Comparison of ENCODE assay signal across 8 cellular contexts in the genomic region with DNA sequence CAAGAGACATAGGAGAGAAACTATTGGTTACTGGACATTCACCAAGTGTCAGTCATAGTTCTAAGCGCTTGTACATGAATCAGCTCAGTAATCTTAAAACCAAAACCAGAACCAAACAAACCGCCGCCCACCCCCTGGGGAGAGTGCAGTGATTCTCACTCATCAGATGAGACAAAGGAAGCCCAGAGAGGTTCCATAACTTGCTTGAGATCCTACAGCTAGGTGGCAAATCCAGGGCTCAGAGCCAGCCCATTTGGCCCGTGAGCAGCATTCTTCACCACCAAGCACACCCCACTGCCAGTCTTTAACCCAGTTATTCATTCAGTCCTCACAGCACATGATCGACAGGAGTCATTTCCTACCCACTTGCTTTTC. TPM values are rescaled to one million over a fixed set of nuclear protein-coding genes. Genes with fewer than 3 reads are reported as not detected.
DNase-seq lines count a peak whose midpoint lies in the region; ATAC-seq and TF ChIP-seq lines count a peak whose summit lies in the region.

No MANE protein-coding gene starts in this region.

- peaks cover under 1% of the 10 kb centered on the region for H3K4me1 Mint-ChIP-seq in progenitor cell of endocrine pancreas (ENCODE audit: low read depth)

- DNase-seq in NCI-H1105 treated with DMSO at 0.1 percent for 48 hours (lab: John Stamatoyannopoulos, UW) = peak; percentile 42
- DNase-seq in NCI-H1105 (lab: John Stamatoyannopoulos, UW) = no peak
- DNase-seq in NCI-H2196 (lab: John Stamatoyannopoulos, UW; ENCODE audit: unreplicated experiment) = peak; percentile 67
- peak; percentile 79 for DNase-seq in activated T-cell treated with anti-CD3 and anti-CD28 coated beads for 48 hours (ENCODE audit: low read depth)
- peak; percentile 30 for DNase-seq in fibroblast of pulmonary artery (ENCODE audit: low read depth)
- DNase-seq in progenitor cell of endocrine pancreas (ENCODE audit: low spot score, unreplicated experiment) = no peak
- peak; percentile 66 for DNase-seq in ureter (ENCODE audit: low spot score)

- H3K36me3 Mint-ChIP-seq in progenitor cell of endocrine pancreas (ENCODE audit: insufficient read depth) = no peaks in the 10 kb centered on the region

- ATAC-seq in HG02610 (IDR thresholded peaks at IDR 0.05; ENCODE audit: unreplicated experiment) = peak; percentile 76

- H3K27me3 Mint-ChIP-seq in progenitor cell of endocrine pancreas = peaks cover 7% of the 10 kb centered on the region

- H3K27ac Mint-ChIP-seq in progenitor cell of endocrine pancreas = no peak overlapping the region

- H3K4me3 Mint-ChIP-seq in progenitor cell of endocrine pancreas (ENCODE audit: low read depth) = peak overlapping the region; percentile 55

- TF ChIP-seq CTCF in fibroblast of pulmonary artery (IDR thresholded peaks at IDR 0.05; ENCODE audit: low read length, missing control alignments) = no peak
- no peak for TF ChIP-seq CTCF in progenitor cell of endocrine pancreas (IDR thresholded peaks at IDR 0.05; ENCODE audit: unreplicated experiment)

- H3K9me3 Mint-ChIP-seq in progenitor cell of endocrine pancreas (ENCODE audit: low read depth) = no peaks in the 10 kb centered on the region

- H3K4me3 ChIP-seq in fibroblast of pulmonary artery (replicated peaks; ENCODE audit: low read depth, low read length) = peak overlapping the region; percentile 59

RNA-seq across cellular contexts. Expression of gene RGS9, which starts 37.2 kb away (rescaled TPM):
- total RNA-seq in progenitor cell of endocrine pancreas (8.5 and 8.7 TPM in 2 replicates), ureter (6.1 TPM)

RNA-seq across cellular contexts. Expression of gene GNA13, which starts 43.4 kb away (rescaled TPM):
- total RNA-seq in progenitor cell of endocrine pancreas = 39.2 and 41.1 TPM in 2 replicates
- total RNA-seq in ureter = 48.1 TPM

Comparison
In these comparisons a context has a peak if more than half of its experiments do, and no peak if none do; other contexts are left out.
1. DNase-seq: peak in NCI-H1105 treated with DMSO at 0.1 percent for 48 hours (single experiment), NCI-H2196 (single experiment), activated T-cell treated with anti-CD3 and anti-CD28 coated beads for 48 hours (single experiment), fibroblast of pulmonary artery (single experiment) and ureter (single experiment); none in NCI-H1105 (single experiment) and progenitor cell of endocrine pancreas (single experiment).